Comparison of ENCODE assay signal across 25 cellular contexts in the genomic region with DNA sequence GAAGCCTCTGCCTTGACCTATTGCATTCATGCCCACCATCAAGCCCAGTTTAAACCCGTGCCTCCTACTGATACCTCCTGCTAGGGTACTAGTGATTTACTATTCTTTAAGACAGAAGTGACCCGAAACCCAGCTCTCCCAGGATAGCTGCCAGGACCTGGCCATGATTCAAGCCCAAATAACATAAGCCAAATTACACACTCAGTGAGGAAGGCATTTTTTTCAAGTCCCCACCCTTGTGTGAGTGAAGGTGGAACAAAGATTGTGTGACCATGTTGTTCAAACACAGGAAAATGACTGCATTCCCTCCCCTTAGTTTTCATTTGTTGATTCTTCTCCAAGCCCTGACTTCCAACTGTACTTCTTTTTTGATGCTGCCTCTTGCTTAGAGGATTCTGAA. TPM values are rescaled to one million over a fixed set of nuclear protein-coding genes. Genes with fewer than 3 reads are reported as not detected.
DNase-seq lines count a peak whose midpoint lies in the region; ATAC-seq, FAIRE-seq and TF ChIP-seq lines count a peak whose summit lies in the region.
"Had no signal": no experiment of that assay in that cellular context is flagged by ENCODE, and none has a peak within 500 bp of the region (broad histone marks: within the 10 kb centered on the region; RNA-seq: fewer than 3 reads in every experiment).

No MANE protein-coding gene starts in this region.

- peaks cover 8% of the 10 kb centered on the region for H3K9me3 Mint-ChIP-seq in glutamatergic neuron (ENCODE audit: unreplicated experiment)
- H3K9me3 Mint-ChIP-seq: activated naive CD8-positive, alpha-beta T cell treated with anti-CD3 and anti-CD28 coated beads, Interleukin-2, amount 50 U/mL, for 24 hours; stimulated activated naive CD8-positive, alpha-beta T cell treated with anti-CD3 and anti-CD28 coated beads, Interleukin-15, amount 100 ng/mL, for 72 hours; type B pancreatic cell; WTC11 had no signal

- H3K27me3 ChIP-seq in mucosa of stomach (ENCODE audit: control insufficient read depth, insufficient read depth, low read length): no peaks in the 10 kb centered on the region
- H3K27me3 ChIP-seq: BLaER1, heart right ventricle had no signal

- no peaks in the 10 kb centered on the region for H3K36me3 ChIP-seq in mucosa of stomach (ENCODE audit: control insufficient read depth, insufficient read depth, low read length)
- H3K36me3 ChIP-seq: BLaER1, heart right ventricle, left ventricle myocardium inferior had no signal

- H3K4me1 Mint-ChIP-seq in glutamatergic neuron (ENCODE audit: low read depth, unreplicated experiment): peaks cover 7% of the 10 kb centered on the region

- no peak for TF ChIP-seq RAD21 in A549 (conservative IDR thresholded peaks at IDR 0.05 in 1 of 2, IDR thresholded peaks at IDR 0.05 in 1 of 2)

- TF ChIP-seq CTCF in A549 (IDR thresholded peaks at IDR 0.05) (no peak), glutamatergic neuron (IDR thresholded peaks at IDR 0.05; ENCODE audit: partially characterized antibody, unreplicated experiment) (no peak)

- CTCF ChIA-PET in A549 (lab: Yijun Ruan, JAX): interaction anchor here (1.1 kb wide), 2 partner anchors 10 to 143 kb away, joined by 3 to 4 read pairs; no protein-coding TSS in a partner anchor

- FAIRE-seq in A549 (lab: Jason Lieb, UNC): peak; percentile 23
- FAIRE-seq: D721Med, K562 had no signal

- no peaks in the 10 kb centered on the region for H3K36me3 Mint-ChIP-seq in glutamatergic neuron (ENCODE audit: unreplicated experiment)
- H3K36me3 Mint-ChIP-seq: type B pancreatic cell, WTC11 had no signal

- H3K4me3 ChIP-seq in A549 (no peak overlapping the region), mucosa of stomach (ENCODE audit: low read length) (peak overlapping the region; percentile 16)
- H3K4me3 ChIP-seq: BLaER1, heart right ventricle, K562, left ventricle myocardium inferior had no signal

- peaks cover 2% of the 10 kb centered on the region for H3K4me1 ChIP-seq in A549
- peaks cover 27% of the 10 kb centered on the region for H3K4me1 ChIP-seq in mucosa of stomach (ENCODE audit: control insufficient read depth, insufficient read depth, low read length)

- H3K27me3 Mint-ChIP-seq in glutamatergic neuron (ENCODE audit: unreplicated experiment): peaks cover 4% of the 10 kb centered on the region
- H3K27me3 Mint-ChIP-seq: activated naive CD8-positive, alpha-beta T cell treated with anti-CD3 and anti-CD28 coated beads, Interleukin-2, amount 50 U/mL, for 24 hours; stimulated activated naive CD8-positive, alpha-beta T cell treated with anti-CD3 and anti-CD28 coated beads, Interleukin-15, amount 100 ng/mL, for 72 hours had no signal

- no peak overlapping the region for H3K27ac Mint-ChIP-seq in glutamatergic neuron (ENCODE audit: unreplicated experiment)
- H3K27ac Mint-ChIP-seq: activated naive CD8-positive, alpha-beta T cell treated with anti-CD3 and anti-CD28 coated beads, Interleukin-2, amount 50 U/mL, for 24 hours; stimulated activated naive CD8-positive, alpha-beta T cell treated with anti-CD3 and anti-CD28 coated beads, Interleukin-15, amount 100 ng/mL, for 72 hours; type B pancreatic cell; WTC11 had no signal

- POLR2A ChIA-PET in A549 (lab: Yijun Ruan, JAX): no interaction called here

- WGBS in A549 (ENCODE audit: missing lambda C conversion rate): 27% methylated on average over 2 of the region's 2 CpGs

- no peak for ATAC-seq in A549
- ATAC-seq: activated naive CD8-positive, alpha-beta T cell treated with anti-CD3 and anti-CD28 coated beads, Interleukin-2, amount 50 U/mL, for 24 hours; heart right ventricle; K562; stimulated activated naive CD8-positive, alpha-beta T cell treated with anti-CD3 and anti-CD28 coated beads, Interleukin-15, amount 100 ng/mL, for 72 hours; WTC11 had no signal

- H3K4me3 Mint-ChIP-seq in glutamatergic neuron (ENCODE audit: unreplicated experiment): no peak overlapping the region
- H3K4me3 Mint-ChIP-seq: activated naive CD8-positive, alpha-beta T cell treated with anti-CD3 and anti-CD28 coated beads, Interleukin-2, amount 50 U/mL, for 24 hours; stimulated activated naive CD8-positive, alpha-beta T cell treated with anti-CD3 and anti-CD28 coated beads, Interleukin-15, amount 100 ng/mL, for 72 hours; type B pancreatic cell; WTC11 had no signal

- no peak overlapping the region for H3K4me2 ChIP-seq in A549
- H3K4me2 ChIP-seq: BLaER1 had no signal

- DNase-seq in A549 (ENCODE audit: low read depth in 1 of 2, low spot score in 1 of 2): no peak
- peak; percentile 99 for DNase-seq in NCI-H69 (lab: John Stamatoyannopoulos, UW)
- DNase-seq in epithelial cell of prostate (ENCODE audit: low read depth, low spot score): peak; percentile 36
- DNase-seq in glutamatergic neuron: no peak
- no peak for DNase-seq in NCI-H2227 (lab: John Stamatoyannopoulos, UW; ENCODE audit: unreplicated experiment)
- no peak for DNase-seq in AG08395 (ENCODE audit: low spot score)
- DNase-seq in HPDE6-E6E7 (ENCODE audit: extremely low spot score): no peak
- DNase-seq: activated CD4-positive, alpha-beta T cell treated with anti-CD3 and anti-CD28 coated beads, Interleukin-2, amount 50 U/mL, for 48 hours; activated gamma-delta T cell; activated naive CD8-positive, alpha-beta T cell treated with anti-CD3 and anti-CD28 coated beads, Interleukin-2, amount 50 U/mL, for 24 hours; EL; heart right ventricle; left ventricle myocardium inferior; NCI-H146; NCI-H2171; NCI-H524 treated with DMSO at 0.1 percent for 48 hours; stimulated activated CD4-positive, alpha-beta T cell treated with anti-CD3 and anti-CD28 coated beads, Interleukin-12 subunit alpha, Interleukin-12 subunit beta, amount 100 ng/mL, for 4 hours; stimulated activated naive CD8-positive, alpha-beta T cell treated with anti-CD3 and anti-CD28 coated beads, Interleukin-15, amount 100 ng/mL, for 72 hours; T-helper 9 cell had no signal

- no peak for TF ChIP-seq EP300 in A549 (IDR thresholded peaks at IDR 0.05)

- no peak overlapping the region for H3K27ac ChIP-seq in A549
- H3K27ac ChIP-seq in epithelial cell of prostate: peak overlapping the region; percentile 27
- H3K27ac ChIP-seq: BLaER1, heart right ventricle, left ventricle myocardium inferior had no signal

- peak overlapping the region; percentile 60 for H3K9ac ChIP-seq in mucosa of stomach (ENCODE audit: low read length)
- H3K9ac ChIP-seq: BLaER1 had no signal

- TF ChIP-seq POLR2A in A549 (IDR thresholded peaks at IDR 0.05; ENCODE audit: low read length): no peak

- no peaks in the 10 kb centered on the region for H3K9me3 ChIP-seq in A549
- no peaks in the 10 kb centered on the region for H3K9me3 ChIP-seq in mucosa of stomach (ENCODE audit: control insufficient read depth, low read length)
- H3K9me3 ChIP-seq: BLaER1, heart right ventricle, left ventricle myocardium inferior had no signal

TF ChIP-seq in A549, 52 proteins besides CTCF, POLR2A, EP300 and RAD21 (continues in another document):
- TF ChIP-seq ZC3H11A (IDR thresholded peaks at IDR 0.05) (no peak), NPAS2 (CRISPR knock-in tag; IDR thresholded peaks at IDR 0.05; ENCODE audit: borderline replicate concordance) (no peak), FOSL2 (IDR thresholded peaks at IDR 0.05) (no peak), FOSL2 (CRISPR knock-in tag; IDR thresholded peaks at IDR 0.05) (no peak), SMC3 (IDR thresholded peaks at IDR 0.05) (no peak), FOSB (CRISPR knock-in tag; IDR thresholded peaks at IDR 0.05) (no peak), RARB (CRISPR knock-in tag; IDR thresholded peaks at IDR 0.05) (no peak), BCL3 (IDR thresholded peaks at IDR 0.05) (no peak), MAFK (IDR thresholded peaks at IDR 0.05; ENCODE audit: partially characterized antibody) (no peak), EHMT2 (IDR thresholded peaks at IDR 0.05; ENCODE audit: low read depth) (no peak), CHD4 (IDR thresholded peaks at IDR 0.05; ENCODE audit: borderline replicate concordance) (no peak), CBX2 (IDR thresholded peaks at IDR 0.05; ENCODE audit: borderline replicate concordance, low read depth) (no peak)
- TF ChIP-seq, protein P1, sequence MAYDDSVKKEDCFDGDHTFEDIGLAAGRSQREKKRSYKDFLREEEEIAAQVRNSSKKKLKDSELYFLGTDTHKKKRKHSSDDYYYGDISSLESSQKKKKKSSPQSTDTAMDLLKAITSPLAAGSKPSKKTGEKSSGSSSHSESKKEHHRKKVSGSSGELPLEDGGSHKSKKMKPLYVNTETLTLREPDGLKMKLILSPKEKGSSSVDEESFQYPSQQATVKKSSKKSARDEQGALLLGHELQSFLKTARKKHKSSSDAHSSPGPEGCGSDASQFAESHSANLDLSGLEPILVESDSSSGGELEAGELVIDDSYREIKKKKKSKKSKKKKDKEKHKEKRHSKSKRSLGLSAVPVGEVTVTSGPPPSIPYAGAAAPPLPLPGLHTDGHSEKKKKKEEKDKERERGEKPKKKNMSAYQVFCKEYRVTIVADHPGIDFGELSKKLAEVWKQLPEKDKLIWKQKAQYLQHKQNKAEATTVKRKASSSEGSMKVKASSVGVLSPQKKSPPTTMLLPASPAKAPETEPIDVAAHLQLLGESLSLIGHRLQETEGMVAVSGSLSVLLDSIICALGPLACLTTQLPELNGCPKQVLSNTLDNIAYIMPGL (CRISPR knock-in tag; IDR thresholded peaks at IDR 0.05; ENCODE audit: borderline replicate concordance): no peak

RNA-seq across cellular contexts. Expression of gene KAT14, which starts 3.7 kb away (rescaled TPM):
- 15.7 and 18.8 TPM in 2 replicates for polyA plus RNA-seq in A549 (2011; rRNA removed)
- polyA plus RNA-seq in A549 (2012; cell fraction: cytosol; rRNA removed): 5.2 and 5.4 TPM in 2 replicates
- 2.5 and 4.4 TPM in 2 replicates for polyA plus RNA-seq in A549 (2012; cell fraction: nucleus; rRNA removed)
- polyA plus RNA-seq in A549 (2017; fragmentation: RNase III; extraction: RNeasy Plus Mini Kit Qiagen cat#74134 plus additional on column Dnase treatment): 10.7 to 12.6 TPM (median 12.1 TPM) in 3 replicates
- polyA minus RNA-seq in A549 (2011; rRNA and poly(A)+ RNA removed): 20.5 and 21.2 TPM in 2 replicates
- 14.2 TPM for total RNA-seq in glutamatergic neuron (ENCODE audit: unreplicated experiment)

RNA-seq across cellular contexts. Expression of gene PET117, which starts 3.7 kb away (rescaled TPM):
- polyA plus RNA-seq in A549 (2011; rRNA removed) (22.6 and 32.3 TPM in 2 replicates), A549 (2017; fragmentation: RNase III; extraction: RNeasy Plus Mini Kit Qiagen cat#74134 plus additional on column Dnase treatment) (21.9 to 25.0 TPM (median 23.5 TPM) in 3 replicates)
- 12.0 and 17.1 TPM in 2 replicates for polyA plus RNA-seq in A549 (2012; cell fraction: cytosol; rRNA removed)
- polyA plus RNA-seq in A549 (2012; cell fraction: nucleus; rRNA removed): 2.8 and 5.1 TPM in 2 replicates
- 2.4 TPM in 2 replicates for polyA minus RNA-seq in A549 (2011; rRNA and poly(A)+ RNA removed)
- 13.7 TPM for total RNA-seq in glutamatergic neuron (ENCODE audit: unreplicated experiment)

Comparison
In these comparisons a context has a peak if more than half of its experiments do, and no peak if none do; other contexts are left out.
1. DNase-seq: peak in NCI-H69 (single experiment) and epithelial cell of prostate (single experiment); none in A549 (0 of 2), glutamatergic neuron (single experiment), NCI-H2227 (single experiment), AG08395 (single experiment) and HPDE6-E6E7 (single experiment).